24 cellular contexts compared by ENCODE assay signal in genomic region chr2:65818873-65819451, GRCh38.
DNase-seq lines count a peak whose midpoint lies in the region; ATAC-seq, FAIRE-seq and TF ChIP-seq lines count a peak whose summit lies in the region.
"Had no signal": no experiment of that assay in that cellular context is flagged by ENCODE, and none has a peak within 500 bp of the region (broad histone marks: within the 10 kb centered on the region; RNA-seq: fewer than 3 reads in every experiment).

No MANE protein-coding gene starts in this region.

- TF ChIP-seq EP300 in HepG2 (IDR thresholded peaks at IDR 0.05; ENCODE audit: low read depth in 2 of 2, low read length in 2 of 2), result no peak
- no peak for TF ChIP-seq EP300 in HepG2 (CRISPR knock-in tag; IDR thresholded peaks at IDR 0.05; ENCODE audit: borderline replicate concordance)

- H3K27me3 ChIP-seq in RWPE2 (ENCODE audit: insufficient read depth, poor library complexity, severe bottlenecking) (no peaks in the 10 kb centered on the region), parathyroid adenoma (ENCODE audit: control insufficient read depth, insufficient read depth, low read length) (no peaks in the 10 kb centered on the region), HepG2 (ENCODE audit: control insufficient read depth in 1 of 2, insufficient read depth in 2 of 2, low read length in 2 of 2) (no peaks in the 10 kb centered on the region; a peak in 1 of 5 replicates)
- H3K27me3 ChIP-seq: stomach, tibial nerve had no signal

- H3K36me3 Mint-ChIP-seq in activated T-helper 2 cell treated with anti-CD3 and anti-CD28 coated beads, Interferon-gamma antibody, Interleukin-2, Interleukin-4, amounts not matched to agents 10 μg/mL and 5 μg/mL and 100 μg/mL, durations not matched to agents 14 hours and 24 hours and 36 hours (ENCODE audit: low read depth), result no peaks in the 10 kb centered on the region
- H3K36me3 Mint-ChIP-seq: activated naive CD8-positive, alpha-beta T cell treated with anti-CD3 and anti-CD28 coated beads, Interleukin-2, amount 10 ng/mL, durations not matched to agents 7 days and 5 days had no signal

- H3K27ac ChIP-seq in RWPE2 (ENCODE audit: poor library complexity, severe bottlenecking), result no peak overlapping the region
- no peak overlapping the region for H3K27ac ChIP-seq in parathyroid adenoma
- no peak overlapping the region for H3K27ac ChIP-seq in HepG2 (ENCODE audit: extremely low read length, insufficient read depth, low read length)
- H3K27ac ChIP-seq: lower lobe of right lung, prostate gland, stomach, tibial nerve had no signal

- H3K9ac ChIP-seq in parathyroid adenoma (no peak overlapping the region), HepG2 (ENCODE audit: insufficient read depth, low read depth, low read length) (no peak overlapping the region)

- H3K27me3 Mint-ChIP-seq in activated T-helper 2 cell treated with anti-CD3 and anti-CD28 coated beads, Interferon-gamma antibody, Interleukin-2, Interleukin-4, amounts not matched to agents 10 μg/mL and 5 μg/mL and 100 μg/mL, durations not matched to agents 14 hours and 24 hours and 36 hours (ENCODE audit: low read depth), result no peaks in the 10 kb centered on the region
- H3K27me3 Mint-ChIP-seq: activated CD4-positive, alpha-beta memory T cell treated with anti-CD3 and anti-CD28 coated beads, Interleukin-2, amount 10 ng/mL, durations not matched to agents 7 days and 5 days; activated naive CD8-positive, alpha-beta T cell treated with anti-CD3 and anti-CD28 coated beads, Interleukin-2, amount 10 ng/mL, durations not matched to agents 7 days and 5 days; brain had no signal

- WGBS in HepG2 (ENCODE audit: low lambda C conversion rate), result 8% methylated on average over 3 of the region's 3 CpGs

- no peaks in the 10 kb centered on the region for H3K9me3 Mint-ChIP-seq in activated T-helper 2 cell treated with anti-CD3 and anti-CD28 coated beads, Interferon-gamma antibody, Interleukin-2, Interleukin-4, amounts not matched to agents 10 μg/mL and 5 μg/mL and 100 μg/mL, durations not matched to agents 14 hours and 24 hours and 36 hours
- H3K9me3 Mint-ChIP-seq: activated CD4-positive, alpha-beta memory T cell treated with anti-CD3 and anti-CD28 coated beads, Interleukin-2, amount 10 ng/mL, durations not matched to agents 7 days and 5 days; activated naive CD8-positive, alpha-beta T cell treated with anti-CD3 and anti-CD28 coated beads, Interleukin-2, amount 10 ng/mL, durations not matched to agents 7 days and 5 days had no signal

- TF ChIP-seq CTCF in RWPE2 (IDR thresholded peaks at IDR 0.05; ENCODE audit: poor library complexity, severe bottlenecking) (no peak), parathyroid adenoma (IDR thresholded peaks at IDR 0.05) (no peak), HepG2 (CRISPR knock-in tag; IDR thresholded peaks at IDR 0.05) (no peak)

- POLR2A ChIA-PET in HepG2 (lab: Yijun Ruan, JAX), result no interaction called here

- CTCF ChIA-PET in HepG2 (lab: Yijun Ruan, JAX; ENCODE audit: low intra/inter-chr PET ratio, low total read pairs), result no interaction called here

- in situ Hi-C loops in HepG2 (cut with HindIII; ENCODE audit: extremely low pct_ligation_motif_present, low pct_unique_long_range_greater_than_20kb), result no loop called here

- no peak for TF ChIP-seq RAD21 in HepG2 (CRISPR knock-in tag; IDR thresholded peaks at IDR 0.05)

- H3K9me3 ChIP-seq in RWPE2 (ENCODE audit: severe bottlenecking), result no peaks in the 10 kb centered on the region
- H3K9me3 ChIP-seq in parathyroid adenoma (ENCODE audit: control insufficient read depth, low read length), result no peaks in the 10 kb centered on the region
- H3K9me3 ChIP-seq in HepG2 (ENCODE audit: low read length), result no peaks in the 10 kb centered on the region
- H3K9me3 ChIP-seq: lower lobe of right lung, prostate gland, stomach had no signal

- H3K4me1 ChIP-seq in RWPE2 (ENCODE audit: insufficient read depth, poor library complexity, severe bottlenecking), result no peaks in the 10 kb centered on the region
- H3K4me1 ChIP-seq in parathyroid adenoma, result peaks cover 7% of the 10 kb centered on the region
- H3K4me1 ChIP-seq in HepG2 (ENCODE audit: insufficient read depth, low read length), result no peaks in the 10 kb centered on the region
- H3K4me1 ChIP-seq: lower lobe of right lung, prostate gland, stomach, tibial nerve had no signal

- DNase-seq in HPDE6-E6E7 (ENCODE audit: extremely low spot score) (peak; percentile 14), RWPE2 (ENCODE audit: low spot score) (no peak), HepG2 (ENCODE audit: low spot score) (no peak), NCI-H2107 (lab: John Stamatoyannopoulos, UW) (no peak)
- DNase-seq in activated T-helper 2 cell treated with anti-CD3 and anti-CD28 coated beads, Interferon-gamma antibody, Interleukin-2, Interleukin-4, amounts not matched to agents 10 μg/mL and 5 μg/mL and 100 μg/mL, durations not matched to agents 14 hours and 24 hours and 36 hours (ENCODE audit: low spot score), result no peak
- DNase-seq: activated CD4-positive, alpha-beta memory T cell treated with anti-CD3 and anti-CD28 coated beads, Interleukin-2, amount 10 ng/mL, durations not matched to agents 7 days and 5 days; activated CD4-positive, CD25-positive, alpha-beta regulatory T cell treated with anti-CD3 and anti-CD28 coated beads, Interleukin-2, amount 50 U/mL, for 72 hours; activated effector memory CD4-positive, alpha-beta T cell treated with anti-CD3 and anti-CD28 coated beads, Interleukin-2, amount 50 U/mL, for 16 hours; activated naive CD8-positive, alpha-beta T cell treated with anti-CD3 and anti-CD28 coated beads, Interleukin-2, amount 10 ng/mL, durations not matched to agents 7 days and 5 days; activated T-cell treated with anti-CD3 and anti-CD28 coated beads for 4 hours; Calu3; effector memory CD4-positive, alpha-beta T cell; kidney; lower lobe of right lung; NCI-H1105 treated with DMSO at 0.1 percent for 48 hours; NCI-H2029 treated with DMSO at 0.1 percent for 48 hours; NCI-H774; stomach; T-helper 9 cell had no signal

- no TSS peak for BruUV-seq in HepG2 (replicated peaks; lab: Mats Ljungman, UMichigan)

- no peak for TF ChIP-seq POLR2A in HepG2 (IDR thresholded peaks at IDR 0.05; ENCODE audit: insufficient read depth in 1 of 2, low read depth in 2 of 2, low read length in 2 of 2)

- peak; percentile 63 for ATAC-seq in RWPE2 (ENCODE audit: low read depth)
- ATAC-seq in esophagus mucosa, result peak; percentile 60
- ATAC-seq in HepG2, result no peak
- ATAC-seq: lower lobe of right lung had no signal

- H2AFZ ChIP-seq in parathyroid adenoma (peak overlapping the region; percentile 13), HepG2 (ENCODE audit: low read length) (no peak overlapping the region)

- H3K4me3 ChIP-seq in RWPE2 (ENCODE audit: severe bottlenecking) (no peak overlapping the region), parathyroid adenoma (ENCODE audit: low read depth, low read length) (no peak overlapping the region), HepG2 (replicated peaks in 1 of 3; ENCODE audit: insufficient read depth in 1 of 3, low read depth in 2 of 3, low read length in 3 of 3) (no peak overlapping the region)
- H3K4me3 ChIP-seq: lower lobe of right lung, prostate gland, stomach, tibial nerve had no signal

- no peaks in the 10 kb centered on the region for H3K36me3 ChIP-seq in RWPE2 (ENCODE audit: low read depth)
- H3K36me3 ChIP-seq in parathyroid adenoma (ENCODE audit: control insufficient read depth, insufficient read depth, low read length), result no peaks in the 10 kb centered on the region
- H3K36me3 ChIP-seq in HepG2 (replicated peaks in 1 of 2; ENCODE audit: control insufficient read depth in 1 of 2, insufficient read depth in 2 of 2, low read length in 2 of 2), result no peaks in the 10 kb centered on the region
- H3K36me3 ChIP-seq: lower lobe of right lung, prostate gland, stomach, tibial nerve had no signal

- FAIRE-seq in HepG2 (lab: Jason Lieb, UNC), result no peak
- FAIRE-seq: kidney had no signal

- H3K4me2 ChIP-seq in parathyroid adenoma (ENCODE audit: low read length), result no peak overlapping the region
- H3K4me2 ChIP-seq in HepG2 (ENCODE audit: low read depth, low read length), result no peak overlapping the region

- H3K27ac Mint-ChIP-seq in activated T-helper 2 cell treated with anti-CD3 and anti-CD28 coated beads, Interferon-gamma antibody, Interleukin-2, Interleukin-4, amounts not matched to agents 10 μg/mL and 5 μg/mL and 100 μg/mL, durations not matched to agents 14 hours and 24 hours and 36 hours, result no peak overlapping the region
- H3K27ac Mint-ChIP-seq: activated CD4-positive, alpha-beta memory T cell treated with anti-CD3 and anti-CD28 coated beads, Interleukin-2, amount 10 ng/mL, durations not matched to agents 7 days and 5 days; activated naive CD8-positive, alpha-beta T cell treated with anti-CD3 and anti-CD28 coated beads, Interleukin-2, amount 10 ng/mL, durations not matched to agents 7 days and 5 days; brain had no signal

- no peaks in the 10 kb centered on the region for H3K79me2 ChIP-seq in parathyroid adenoma
- H3K79me2 ChIP-seq in HepG2 (ENCODE audit: insufficient read depth, low read length), result no peaks in the 10 kb centered on the region

- H4K20me1 ChIP-seq in HepG2 (ENCODE audit: insufficient read depth, low read length), result no peaks in the 10 kb centered on the region

- intact Hi-C loops in activated T-helper 2 cell treated with anti-CD3 and anti-CD28 coated beads, Interferon-gamma antibody, Interleukin-2, Interleukin-4, amounts not matched to agents 10 μg/mL and 5 μg/mL and 100 μg/mL, durations not matched to agents 14 hours and 24 hours and 36 hours (cut with micrococcal nuclease), result no loop called here
- intact Hi-C loops in HepG2 (cut with micrococcal nuclease; ENCODE audit: unreplicated experiment), result no loop called here

- H3K4me3 Mint-ChIP-seq in activated T-helper 2 cell treated with anti-CD3 and anti-CD28 coated beads, Interferon-gamma antibody, Interleukin-2, Interleukin-4, amounts not matched to agents 10 μg/mL and 5 μg/mL and 100 μg/mL, durations not matched to agents 14 hours and 24 hours and 36 hours (ENCODE audit: low read depth), result no peak overlapping the region
- H3K4me3 Mint-ChIP-seq: activated CD4-positive, alpha-beta memory T cell treated with anti-CD3 and anti-CD28 coated beads, Interleukin-2, amount 10 ng/mL, durations not matched to agents 7 days and 5 days; activated naive CD8-positive, alpha-beta T cell treated with anti-CD3 and anti-CD28 coated beads, Interleukin-2, amount 10 ng/mL, durations not matched to agents 7 days and 5 days; brain had no signal

- H3K4me1 Mint-ChIP-seq in activated T-helper 2 cell treated with anti-CD3 and anti-CD28 coated beads, Interferon-gamma antibody, Interleukin-2, Interleukin-4, amounts not matched to agents 10 μg/mL and 5 μg/mL and 100 μg/mL, durations not matched to agents 14 hours and 24 hours and 36 hours (ENCODE audit: low read depth), result no peaks in the 10 kb centered on the region
- H3K4me1 Mint-ChIP-seq: activated CD4-positive, alpha-beta memory T cell treated with anti-CD3 and anti-CD28 coated beads, Interleukin-2, amount 10 ng/mL, durations not matched to agents 7 days and 5 days; activated naive CD8-positive, alpha-beta T cell treated with anti-CD3 and anti-CD28 coated beads, Interleukin-2, amount 10 ng/mL, durations not matched to agents 7 days and 5 days had no signal

TF ChIP-seq in HepG2, 621 proteins besides CTCF, POLR2A, EP300 and RAD21 (continues in another document):
- TF ChIP-seq SIN3A (IDR thresholded peaks at IDR 0.05; ENCODE audit: borderline replicate concordance, low read depth, low read length) (no peak), SRSF4 (IDR thresholded peaks at IDR 0.05; ENCODE audit: low read depth, low read length, poor library complexity, severe bottlenecking) (no peak), HOXA9 (CRISPR knock-in tag; IDR thresholded peaks at IDR 0.05; ENCODE audit: borderline replicate concordance) (no peak)
